Comparison of ENCODE assay signal across 9 cellular contexts in the genomic region with DNA sequence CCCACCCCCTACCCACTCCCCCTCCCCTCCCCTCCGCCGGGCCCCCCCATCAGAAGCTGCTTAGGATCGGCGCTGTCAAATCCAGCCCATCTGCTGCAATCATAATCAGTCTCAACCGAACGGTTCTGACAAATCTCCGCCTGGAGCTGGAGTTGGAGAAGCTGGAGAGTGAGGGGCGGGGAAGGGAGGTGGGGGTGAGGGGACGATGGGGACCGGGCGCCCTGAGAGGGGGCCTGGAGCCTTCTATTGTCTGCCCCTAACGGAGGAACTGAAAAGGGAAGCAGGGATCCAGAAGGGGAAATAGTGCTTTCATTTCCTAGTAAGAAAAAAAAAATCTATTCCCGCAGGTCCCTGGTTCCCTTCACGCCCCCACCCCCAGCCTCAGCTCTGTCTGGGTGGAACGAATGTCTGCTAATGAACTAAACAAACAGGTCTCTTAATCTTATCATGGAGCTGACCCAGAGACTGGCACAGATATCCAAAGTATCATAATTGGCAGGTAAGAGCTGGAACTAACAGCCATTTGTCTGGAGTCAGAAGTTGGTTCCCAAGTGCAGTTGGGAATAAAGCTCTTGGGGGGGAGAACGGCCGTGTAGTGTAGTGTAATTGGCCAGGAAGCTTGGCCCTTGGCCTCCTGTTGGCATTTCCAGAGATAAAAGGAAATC.
DNase-seq lines count a peak whose midpoint lies in the region; ATAC-seq and TF ChIP-seq lines count a peak whose summit lies in the region.
"Had no signal": no experiment of that assay in that cellular context is flagged by ENCODE, and none has a peak within 500 bp of the region (broad histone marks: within the 10 kb centered on the region; RNA-seq: fewer than 3 reads in every experiment).

No MANE protein-coding gene starts in this region.

- intact Hi-C loops in prostate gland (cut with DNase I) = no loop called here

- H3K4me1 ChIP-seq in prostate gland (replicated peaks) = no peaks in the 10 kb centered on the region

- H3K27me3 ChIP-seq in prostate gland (replicated peaks; ENCODE audit: insufficient read depth) = peaks cover 9% of the 10 kb centered on the region

- H3K36me3 ChIP-seq in prostate gland = no peaks in the 10 kb centered on the region

- no peaks in the 10 kb centered on the region for H3K9me3 ChIP-seq in prostate gland

- WGBS in prostate gland = 2% methylated on average over 16 of the region's 17 CpGs

- H3K27ac ChIP-seq in prostate gland = no peak overlapping the region

- H3K4me3 ChIP-seq in foreskin fibroblast (ENCODE audit: low read depth in 1 of 2, low read length in 2 of 2) = peak overlapping the region; percentile 50 to 58
- H3K4me3 ChIP-seq in prostate gland = peak overlapping the region; percentile 25 to 30

- TF ChIP-seq POLR2A in prostate gland (IDR thresholded peaks at IDR 0.05) = no peak

- ATAC-seq in HG02870 (IDR thresholded peaks at IDR 0.05; ENCODE audit: unreplicated experiment) = no peak
- ATAC-seq in HG02763 (IDR thresholded peaks at IDR 0.05; ENCODE audit: unreplicated experiment) = no peak

- DNase-seq in ELR (ENCODE audit: low read depth) (peak; percentile 60), NCI-H510A treated with DMSO at 0.1 percent for 48 hours (lab: John Stamatoyannopoulos, UW) (peak; percentile 28), foreskin fibroblast (peak in 1 of 2 donors; percentile 10), prostate gland (ENCODE audit: low spot score) (no peak), NCI-H226 (no peak)
- DNase-seq in activated T-cell treated with anti-CD3 and anti-CD28 coated beads, Interleukin-2, amount 50 U/mL, for 48 hours = no peak
- DNase-seq: activated B cell treated with CpG ODN at 0.5 μM for 24 hours had no signal

- TF ChIP-seq CTCF in foreskin fibroblast (IDR thresholded peaks at IDR 0.05; ENCODE audit: low read depth, low read length) (no peak), prostate gland (IDR thresholded peaks at IDR 0.05) (no peak)

Comparison
In these comparisons a context has a peak if more than half of its experiments do, and no peak if none do; other contexts are left out.
1. DNase-seq: peak in ELR (single experiment) and NCI-H510A treated with DMSO at 0.1 percent for 48 hours (single experiment); none in prostate gland (single experiment), activated T-cell treated with anti-CD3 and anti-CD28 coated beads, Interleukin-2, amount 50 U/mL, for 48 hours (0 of 2) and NCI-H226 (single experiment).